In genomic region chr11:80925291-80925690, GRCh38 we compare ENCODE assay signal across 1 cellular context.
TF ChIP-seq lines count a peak whose summit lies in the region.

No MANE protein-coding gene starts in this region.

TF ChIP-seq in GM12878, 131 proteins besides CTCF, POLR2A, EP300 and RAD21:
- TF ChIP-seq TAF1 (IDR thresholded peaks at IDR 0.05; ENCODE audit: borderline replicate concordance, low read depth, low read length) = no peak
- no peak for TF ChIP-seq CREM (IDR thresholded peaks at IDR 0.05; ENCODE audit: low read depth)
- no peak for TF ChIP-seq HSF1 (IDR thresholded peaks at IDR 0.05; ENCODE audit: low read depth, low read length)
- TF ChIP-seq SUZ12 (IDR thresholded peaks at IDR 0.05; ENCODE audit: unreplicated experiment) = no peak
- TF ChIP-seq ATF7 (IDR thresholded peaks at IDR 0.05; ENCODE audit: low read depth) = no peak
- TF ChIP-seq, protein P1, sequence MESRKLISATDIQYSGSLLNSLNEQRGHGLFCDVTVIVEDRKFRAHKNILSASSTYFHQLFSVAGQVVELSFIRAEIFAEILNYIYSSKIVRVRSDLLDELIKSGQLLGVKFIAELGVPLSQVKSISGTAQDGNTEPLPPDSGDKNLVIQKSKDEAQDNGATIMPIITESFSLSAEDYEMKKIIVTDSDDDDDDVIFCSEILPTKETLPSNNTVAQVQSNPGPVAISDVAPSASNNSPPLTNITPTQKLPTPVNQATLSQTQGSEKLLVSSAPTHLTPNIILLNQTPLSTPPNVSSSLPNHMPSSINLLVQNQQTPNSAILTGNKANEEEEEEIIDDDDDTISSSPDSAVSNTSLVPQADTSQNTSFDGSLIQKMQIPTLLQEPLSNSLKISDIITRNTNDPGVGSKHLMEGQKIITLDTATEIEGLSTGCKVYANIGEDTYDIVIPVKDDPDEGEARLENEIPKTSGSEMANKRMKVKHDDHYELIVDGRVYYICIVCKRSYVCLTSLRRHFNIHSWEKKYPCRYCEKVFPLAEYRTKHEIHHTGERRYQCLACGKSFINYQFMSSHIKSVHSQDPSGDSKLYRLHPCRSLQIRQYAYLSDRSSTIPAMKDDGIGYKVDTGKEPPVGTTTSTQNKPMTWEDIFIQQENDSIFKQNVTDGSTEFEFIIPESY (IDR thresholded peaks at IDR 0.05) = no peak
